In the genomic region with DNA sequence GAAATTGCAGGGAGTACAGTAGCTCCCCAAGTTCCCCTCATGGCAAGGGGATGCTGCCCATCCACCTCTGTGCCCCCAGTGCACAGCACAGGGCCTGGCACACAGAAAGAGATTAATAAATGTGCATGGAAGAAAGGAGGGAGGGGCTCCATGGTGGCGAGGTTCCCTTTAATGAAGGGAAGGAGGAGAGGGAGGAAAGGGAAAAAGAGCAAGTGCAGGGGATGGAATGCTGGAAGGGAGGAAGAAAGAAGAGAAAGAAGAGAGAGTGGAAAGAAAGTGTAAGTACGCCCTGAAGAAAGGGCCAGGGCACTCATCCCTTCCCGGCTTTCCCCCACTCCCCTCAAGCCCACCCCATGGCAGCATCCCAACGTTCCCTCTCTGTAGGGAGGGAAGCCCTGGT, we compare ENCODE assay signal across 12 cellular contexts. TPM values are rescaled to one million over a fixed set of nuclear protein-coding genes. Genes with fewer than 3 reads are reported as not detected.
DNase-seq lines count a peak whose midpoint lies in the region; ATAC-seq, FAIRE-seq and TF ChIP-seq lines count a peak whose summit lies in the region.
"Had no signal": no experiment of that assay in that cellular context is flagged by ENCODE, and none has a peak within 500 bp of the region (broad histone marks: within the 10 kb centered on the region; RNA-seq: fewer than 3 reads in every experiment).

No MANE protein-coding gene starts in this region.

- no peak for TF ChIP-seq POLR2A in GM12892 (IDR thresholded peaks at IDR 0.05; ENCODE audit: low read depth, low read length)

- WGBS in hepatocyte (ENCODE audit: low lambda C conversion rate, missing lambda C conversion rate), result 15% methylated on average over 4 of the region's 4 CpGs
- WGBS in small intestine, 3 donors, result 40 to 49% (median 49%) methylated on average over 4 of the region's 4 CpGs

- peak; percentile 20 for DNase-seq in activated CD4-positive, CD25-positive, alpha-beta regulatory T cell treated with anti-CD3 and anti-CD28 coated beads, Interleukin-2, amount 50 U/mL, for 72 hours
- DNase-seq in RWPE2 (ENCODE audit: low spot score) (peak; percentile 8), hepatocyte (ENCODE audit: low spot score) (no peak), small intestine (no peak), NCI-H1105 (lab: John Stamatoyannopoulos, UW) (no peak), GM12892 (ENCODE audit: insufficient read length) (no peak)
- DNase-seq: DND-41, foreskin melanocyte had no signal

- H3K36me3 ChIP-seq in RWPE2 (ENCODE audit: low read depth) (no peaks in the 10 kb centered on the region), hepatocyte (replicated peaks; ENCODE audit: insufficient read depth, low read depth) (no peaks in the 10 kb centered on the region), rectal smooth muscle tissue (ENCODE audit: control insufficient read depth, insufficient read depth, low read length) (no peaks in the 10 kb centered on the region), small intestine (ENCODE audit: control insufficient read depth in 2 of 2, insufficient read depth in 2 of 2, low read length in 2 of 2) (no peaks in the 10 kb centered on the region)

- H3K9ac ChIP-seq in rectal smooth muscle tissue (ENCODE audit: low read length), result no peak overlapping the region

- H3K79me2 ChIP-seq in hepatocyte, result peaks cover 2% of the 10 kb centered on the region

- H4K20me1 ChIP-seq in hepatocyte (ENCODE audit: insufficient read depth, poor library complexity, severe bottlenecking), result no peaks in the 10 kb centered on the region

- H2AFZ ChIP-seq in hepatocyte, result no peak overlapping the region

- H3K4me3 ChIP-seq in RWPE2 (ENCODE audit: severe bottlenecking) (no peak overlapping the region), hepatocyte (no peak overlapping the region), rectal smooth muscle tissue (ENCODE audit: low read length) (peak overlapping the region; percentile 65), small intestine (ENCODE audit: low read depth in 1 of 2, low read length in 2 of 2) (no peak overlapping the region)
- H3K4me3 ChIP-seq: A549 had no signal

- peak overlapping the region; percentile 94 for H3K4me2 ChIP-seq in hepatocyte

- no peak for ATAC-seq in activated CD4-positive, CD25-positive, alpha-beta regulatory T cell treated with anti-CD3 and anti-CD28 coated beads, Interleukin-2, amount 50 U/mL, for 24 hours
- ATAC-seq in RWPE2 (ENCODE audit: low read depth), result no peak

- H3K9me3 ChIP-seq in RWPE2 (ENCODE audit: severe bottlenecking) (no peaks in the 10 kb centered on the region), hepatocyte (ENCODE audit: low read depth) (no peaks in the 10 kb centered on the region), small intestine (ENCODE audit: control insufficient read depth, low read depth) (no peaks in the 10 kb centered on the region)
- H3K9me3 ChIP-seq: A549 had no signal

- no peaks in the 10 kb centered on the region for H3K27me3 ChIP-seq in RWPE2 (ENCODE audit: insufficient read depth, poor library complexity, severe bottlenecking)
- peaks cover 36% of the 10 kb centered on the region for H3K27me3 ChIP-seq in hepatocyte
- H3K27me3 ChIP-seq in rectal smooth muscle tissue (ENCODE audit: control insufficient read depth, insufficient read depth, low read length), result peaks cover 19% of the 10 kb centered on the region
- peaks cover 0 to 2% of the 10 kb centered on the region in 2 donors for H3K27me3 ChIP-seq in small intestine (ENCODE audit: control insufficient read depth in 2 of 2, insufficient read depth in 2 of 2, low read length in 2 of 2)

- no peak for TF ChIP-seq CTCF in RWPE2 (IDR thresholded peaks at IDR 0.05; ENCODE audit: poor library complexity, severe bottlenecking)
- TF ChIP-seq CTCF in hepatocyte (IDR thresholded peaks at IDR 0.05; ENCODE audit: poor library complexity), result no peak

- FAIRE-seq in small intestine (lab: Jason Lieb, UNC) (no peak), GM12892 (lab: Jason Lieb, UNC) (no peak)
- FAIRE-seq: A549 had no signal

- H3K27ac ChIP-seq in RWPE2 (ENCODE audit: poor library complexity, severe bottlenecking), result no peak overlapping the region
- no peak overlapping the region for H3K27ac ChIP-seq in hepatocyte
- no peak overlapping the region for H3K27ac ChIP-seq in rectal smooth muscle tissue (ENCODE audit: low read depth, low read length)
- no peak overlapping the region for H3K27ac ChIP-seq in small intestine (ENCODE audit: low read depth in 1 of 2, low read length in 1 of 2)
- H3K27ac ChIP-seq: A549 had no signal

- H3K9me2 ChIP-seq in hepatocyte (replicated peaks; ENCODE audit: insufficient read depth), result no peaks in the 10 kb centered on the region

- no peaks in the 10 kb centered on the region for H3K4me1 ChIP-seq in RWPE2 (ENCODE audit: insufficient read depth, poor library complexity, severe bottlenecking)
- H3K4me1 ChIP-seq in hepatocyte (ENCODE audit: insufficient read depth), result peaks cover 22% of the 10 kb centered on the region
- no peaks in the 10 kb centered on the region for H3K4me1 ChIP-seq in rectal smooth muscle tissue (ENCODE audit: control insufficient read depth, insufficient read depth, low read length)
- peaks cover 0 to 3% of the 10 kb centered on the region in 2 donors for H3K4me1 ChIP-seq in small intestine (ENCODE audit: control insufficient read depth in 2 of 2, insufficient read depth in 1 of 2, low read depth in 1 of 2, low read length in 1 of 2)

RNA-seq across cellular contexts. Expression of gene VIPR1, which starts 1.5 kb away (rescaled TPM):
- 12.2 and 19.2 TPM in 2 replicates for total RNA-seq in hepatocyte
- 17.3 and 17.5 TPM in 2 replicates for polyA plus RNA-seq in hepatocyte
- 10 to 100 TPM; 32.1 to 80.2 (median 71.3) TPM for polyA plus RNA-seq in small intestine
- polyA plus RNA-seq in GM12892 (2012; ENCODE audit: missing spikeins), result not detected
- total RNA-seq: dermis microvascular lymphatic vessel endothelial cell had no signal

Comparison
In these comparisons a context has a peak if more than half of its experiments do, and no peak if none do; other contexts are left out.
1. DNase-seq: peak in activated CD4-positive, CD25-positive, alpha-beta regulatory T cell treated with anti-CD3 and anti-CD28 coated beads, Interleukin-2, amount 50 U/mL, for 72 hours (single experiment) and RWPE2 (single experiment); none in hepatocyte (single experiment), small intestine (single experiment), NCI-H1105 (single experiment) and GM12892 (single experiment).